Comparison of ENCODE assay signal across 1 cellular context in genomic region chr5:35230043-35230611, GRCh38.
TF ChIP-seq lines count a peak whose summit lies in the region.

Gene PRLR (minus strand): TSS chr5:35230487. CDS start chr5:35089620, 140,867 bp downstream.

TF ChIP-seq in HepG2, 621 proteins besides CTCF, POLR2A, EP300 and RAD21 (continued from another document and continues in another):
- TF ChIP-seq ZBTB4 (CRISPR knock-in tag; IDR thresholded peaks at IDR 0.05; ENCODE audit: borderline replicate concordance): no peak
- no peak for TF ChIP-seq MTF1 (CRISPR knock-in tag; IDR thresholded peaks at IDR 0.05)
- peak; percentile 38; the same call in 1 of the 2 replicates for TF ChIP-seq ZNF629 (CRISPR knock-in tag; conservative IDR thresholded peaks at IDR 0.05)
- TF ChIP-seq HCFC1 (IDR thresholded peaks at IDR 0.05; ENCODE audit: low read depth, low read length): no peak
- TF ChIP-seq NFE2L2 (IDR thresholded peaks at IDR 0.05; ENCODE audit: low read length): no peak
- no peak for TF ChIP-seq ZNF484 (CRISPR knock-in tag; IDR thresholded peaks at IDR 0.05; ENCODE audit: borderline replicate concordance, low read depth)
- no peak for TF ChIP-seq ZNF790 (CRISPR knock-in tag; IDR thresholded peaks at IDR 0.05; ENCODE audit: borderline replicate concordance)
- TF ChIP-seq FOXP4 (CRISPR knock-in tag; IDR thresholded peaks at IDR 0.05): peak; percentile 22; the same call in 1 of the 2 replicates
- TF ChIP-seq KLF6 (CRISPR knock-in tag; IDR thresholded peaks at IDR 0.05): peak; percentile 48; the same call in 1 of the 2 replicates
- no peak for TF ChIP-seq FOSL1 (CRISPR knock-in tag; IDR thresholded peaks at IDR 0.05; ENCODE audit: borderline replicate concordance)
- 0 out of 2 replicates have a peak, but pooled peaks have one; percentile 21 for TF ChIP-seq ZHX2 (IDR thresholded peaks at IDR 0.05; ENCODE audit: low read depth)
- no peak for TF ChIP-seq ZHX2 (CRISPR knock-in tag; IDR thresholded peaks at IDR 0.05; ENCODE audit: borderline replicate concordance)
- no peak for TF ChIP-seq POLR2G (IDR thresholded peaks at IDR 0.05; ENCODE audit: low read depth, low read length)
- TF ChIP-seq MTA3 (CRISPR knock-in tag; IDR thresholded peaks at IDR 0.05): no peak
- no peak for TF ChIP-seq KLF12 (CRISPR knock-in tag; IDR thresholded peaks at IDR 0.05; ENCODE audit: borderline replicate concordance)
- no peak for TF ChIP-seq HNRNPL (IDR thresholded peaks at IDR 0.05; ENCODE audit: low read depth, low read length)
- no peak for TF ChIP-seq DDIT3 (CRISPR knock-in tag; IDR thresholded peaks at IDR 0.05)
- TF ChIP-seq MAFF (IDR thresholded peaks at IDR 0.05; ENCODE audit: low read depth, low read length): no peak
- TF ChIP-seq JUN (CRISPR knock-in tag; IDR thresholded peaks at IDR 0.05): no peak
- no peak for TF ChIP-seq HNRNPLL (IDR thresholded peaks at IDR 0.05; ENCODE audit: low read depth, low read length, poor library complexity, severe bottlenecking)
- no peak for TF ChIP-seq ZNF12 (CRISPR knock-in tag; IDR thresholded peaks at IDR 0.05)
- no peak for TF ChIP-seq ZNF281 (CRISPR knock-in tag; IDR thresholded peaks at IDR 0.05; ENCODE audit: borderline replicate concordance)
- TF ChIP-seq BCLAF1 (IDR thresholded peaks at IDR 0.05): no peak
- no peak for TF ChIP-seq ZNF619 (CRISPR knock-in tag; IDR thresholded peaks at IDR 0.05)
- TF ChIP-seq ZNF367 (CRISPR knock-in tag; IDR thresholded peaks at IDR 0.05; ENCODE audit: borderline replicate concordance): no peak
- no peak for TF ChIP-seq ZFP36 (IDR thresholded peaks at IDR 0.05; ENCODE audit: borderline replicate concordance, low read depth, low read length, partially characterized antibody)
- no peak for TF ChIP-seq ZNF569 (CRISPR knock-in tag; IDR thresholded peaks at IDR 0.05; ENCODE audit: borderline replicate concordance)
- TF ChIP-seq SIX4 (CRISPR knock-in tag; IDR thresholded peaks at IDR 0.05): no peak
- no peak for TF ChIP-seq ZNF710 (CRISPR knock-in tag; IDR thresholded peaks at IDR 0.05; ENCODE audit: borderline replicate concordance)
- no peak for TF ChIP-seq ZNF446 (CRISPR knock-in tag; IDR thresholded peaks at IDR 0.05)
- TF ChIP-seq TFDP2 (CRISPR knock-in tag; IDR thresholded peaks at IDR 0.05): peak; percentile 68
- no peak for TF ChIP-seq FUBP1 (CRISPR knock-in tag; IDR thresholded peaks at IDR 0.05; ENCODE audit: borderline replicate concordance)
- TF ChIP-seq ZNF607 (CRISPR knock-in tag; IDR thresholded peaks at IDR 0.05; ENCODE audit: borderline replicate concordance): 0 out of 2 replicates have a peak, but pooled peaks have one; percentile 57
- no peak for TF ChIP-seq KLF9 (CRISPR knock-in tag; IDR thresholded peaks at IDR 0.05; ENCODE audit: low read depth)
- no peak for TF ChIP-seq ZNF496 (CRISPR knock-in tag; IDR thresholded peaks at IDR 0.05; ENCODE audit: insufficient replicate concordance)
